Comparison of ENCODE assay signal across 11 cellular contexts in the genomic region with DNA sequence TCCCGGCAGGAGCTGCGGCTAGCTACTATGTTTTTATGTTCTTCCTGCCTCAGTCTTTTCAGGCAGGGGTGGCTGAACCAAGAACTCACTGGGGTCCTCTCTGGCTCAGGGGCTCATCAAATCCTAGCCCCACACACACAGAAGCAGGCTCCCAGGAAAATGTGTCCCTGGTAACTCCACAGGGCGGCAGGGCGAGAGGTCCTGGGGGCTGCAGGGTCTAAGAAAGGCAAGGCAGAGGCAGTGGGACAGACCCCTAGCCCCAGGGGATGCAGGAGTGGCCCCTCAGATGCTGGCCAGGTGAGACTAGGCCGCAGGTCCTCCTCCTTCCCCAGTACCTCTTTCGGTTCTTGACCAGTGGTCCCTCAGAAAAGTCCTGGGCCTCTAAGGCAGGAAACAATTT. TPM values are rescaled to one million over a fixed set of nuclear protein-coding genes. Genes with fewer than 3 reads are reported as not detected.
DNase-seq lines count a peak whose midpoint lies in the region; ATAC-seq and TF ChIP-seq lines count a peak whose summit lies in the region.
"Had no signal": no experiment of that assay in that cellular context is flagged by ENCODE, and none has a peak within 500 bp of the region (broad histone marks: within the 10 kb centered on the region; RNA-seq: fewer than 3 reads in every experiment).

No MANE protein-coding gene starts in this region.

- H3K36me3 ChIP-seq in cardiac muscle cell = peaks cover 10% of the 10 kb centered on the region
- H3K36me3 ChIP-seq in mesenchymal stem cell (ENCODE audit: control insufficient read depth in 1 of 2, insufficient read depth in 2 of 2, low read depth in 1 of 2, low read length in 2 of 2) = peaks cover 75 to 78% of the 10 kb centered on the region in 2 experiments
- H3K36me3 ChIP-seq in upper lobe of left lung = peaks cover 14 to 52% (median 41%) of the 10 kb centered on the region in 4 donors
- no peaks in the 10 kb centered on the region for H3K36me3 ChIP-seq in neural progenitor cell

- H3K4me2 ChIP-seq in mesenchymal stem cell (ENCODE audit: low read length, poor library complexity, severe bottlenecking) (no peak overlapping the region), neural progenitor cell (no peak overlapping the region)

- H2AFZ ChIP-seq in mesenchymal stem cell (ENCODE audit: low read depth, low read length) (no peak overlapping the region), neural progenitor cell (replicated peaks) (no peak overlapping the region)

- peak overlapping the region; percentile 42 to 48 for H3K18ac ChIP-seq in mesenchymal stem cell (ENCODE audit: low read depth in 1 of 2, low read length in 2 of 2)

- TF ChIP-seq CTCF in cardiac muscle cell (IDR thresholded peaks at IDR 0.05; ENCODE audit: low read depth, low read length) (no peak), upper lobe of left lung (IDR thresholded peaks at IDR 0.05) (no peak), neural progenitor cell (IDR thresholded peaks at IDR 0.05) (no peak)

- ATAC-seq in left ventricle myocardium superior (no peak), upper lobe of left lung (ENCODE audit: low FRiP score in 2 of 2) (no peak), GM21619 (IDR thresholded peaks at IDR 0.05; ENCODE audit: unreplicated experiment) (no peak)
- ATAC-seq: body of pancreas had no signal

- no peak overlapping the region for H2BK120ac ChIP-seq in mesenchymal stem cell (ENCODE audit: low read depth, low read length)

- TF ChIP-seq POLR2A in upper lobe of left lung (IDR thresholded peaks at IDR 0.05) = no peak

- no peak overlapping the region for H2AK5ac ChIP-seq in mesenchymal stem cell (ENCODE audit: low read length, severe bottlenecking)

- H4K20me1 ChIP-seq in neural progenitor cell (ENCODE audit: low read depth) = peaks cover 40% of the 10 kb centered on the region

- peak overlapping the region; percentile 81 for H3K27ac Mint-ChIP-seq in activated T-helper 2 cell treated with anti-CD3 and anti-CD28 coated beads, Interferon-gamma antibody, Interleukin-2, Interleukin-4, amounts not matched to agents 10 μg/mL and 5 μg/mL and 100 μg/mL, durations not matched to agents 14 hours and 24 hours and 36 hours
- H3K27ac Mint-ChIP-seq in neural progenitor cell = no peak overlapping the region

- H3K4me3 ChIP-seq in cardiac muscle cell (no peak overlapping the region), mesenchymal stem cell (ENCODE audit: insufficient read depth in 1 of 2, low read depth in 1 of 2, low read length in 2 of 2) (no peak overlapping the region), upper lobe of left lung (no peak overlapping the region), neural progenitor cell (no peak overlapping the region)
- H3K4me3 ChIP-seq: body of pancreas had no signal

- H3K4me1 ChIP-seq in cardiac muscle cell (ENCODE audit: low read depth) = peaks cover 25% of the 10 kb centered on the region
- peaks cover 26% of the 10 kb centered on the region for H3K4me1 ChIP-seq in mesenchymal stem cell (ENCODE audit: control insufficient read depth, insufficient read depth, low read depth, low read length)
- peaks cover 64 to 69% (median 68%) of the 10 kb centered on the region in 4 donors for H3K4me1 ChIP-seq in upper lobe of left lung
- peaks cover 7% of the 10 kb centered on the region for H3K4me1 ChIP-seq in neural progenitor cell

- H3K79me1 ChIP-seq in mesenchymal stem cell (replicated peaks; ENCODE audit: low read length, poor library complexity, severe bottlenecking) = peaks cover 63% of the 10 kb centered on the region

- H3K27ac ChIP-seq in cardiac muscle cell = peak overlapping the region; percentile 25
- H3K27ac ChIP-seq in mesenchymal stem cell (ENCODE audit: low read length, poor library complexity, severe bottlenecking) = no peak overlapping the region
- H3K27ac ChIP-seq in upper lobe of left lung = peak overlapping the region; percentile 70 to 85 (median 76)
- no peak overlapping the region for H3K27ac ChIP-seq in neural progenitor cell

- intact Hi-C loops in left ventricle myocardium superior (cut with micrococcal nuclease) = loop anchor here (5.0 kb wide), 1 partner anchor 71 kb away; no protein-coding TSS in a partner anchor
- intact Hi-C loops in activated T-helper 2 cell treated with anti-CD3 and anti-CD28 coated beads, Interferon-gamma antibody, Interleukin-2, Interleukin-4, amounts not matched to agents 10 μg/mL and 5 μg/mL and 100 μg/mL, durations not matched to agents 14 hours and 24 hours and 36 hours (cut with micrococcal nuclease) = loop anchor here (5.0 kb wide), 1 partner anchor 46 kb away; no protein-coding TSS in a partner anchor

- H3K14ac ChIP-seq in mesenchymal stem cell (ENCODE audit: low read length in 2 of 2) = peak overlapping the region in 1 of 2 experiments; percentile 63

- no peak for DNase-seq in cardiac muscle cell (ENCODE audit: low read depth in 1 of 2, low spot score in 1 of 2)
- DNase-seq in left ventricle myocardium superior = no peak
- DNase-seq in activated T-helper 2 cell treated with anti-CD3 and anti-CD28 coated beads, Interferon-gamma antibody, Interleukin-2, Interleukin-4, amounts not matched to agents 10 μg/mL and 5 μg/mL and 100 μg/mL, durations not matched to agents 14 hours and 24 hours and 36 hours (ENCODE audit: low spot score) = no peak
- DNase-seq in mesenchymal stem cell = no peak
- no peak for DNase-seq in upper lobe of left lung
- no peak for DNase-seq in NK-92 treated with Interleukin-12 subunit alpha and Interleukin-12 subunit beta, amount 100 ng/mL, for 24 hours (lab: John Stamatoyannopoulos, UW)
- no peak for DNase-seq in neural progenitor cell (ENCODE audit: low spot score)
- DNase-seq: HCEC 1CT, NCI-H748 treated with DMSO at 0.1 percent for 48 hours had no signal

- H4K91ac ChIP-seq in mesenchymal stem cell (ENCODE audit: low read length) = peak overlapping the region; percentile 9

- peak overlapping the region; percentile 13 to 28 for H3K4ac ChIP-seq in mesenchymal stem cell (ENCODE audit: low read depth in 1 of 2, low read length in 2 of 2)

- peak overlapping the region in 1 of 2 experiments; percentile 16 for H2BK12ac ChIP-seq in mesenchymal stem cell (ENCODE audit: low read length in 2 of 2)

- no peak overlapping the region for H4K8ac ChIP-seq in mesenchymal stem cell (ENCODE audit: low read length)

- H3K23ac ChIP-seq in mesenchymal stem cell (ENCODE audit: low read length in 2 of 2) = no peak overlapping the region

- TF ChIP-seq EP300 in upper lobe of left lung (IDR thresholded peaks at IDR 0.05) = no peak

- H3K27me3 Mint-ChIP-seq in activated T-helper 2 cell treated with anti-CD3 and anti-CD28 coated beads, Interferon-gamma antibody, Interleukin-2, Interleukin-4, amounts not matched to agents 10 μg/mL and 5 μg/mL and 100 μg/mL, durations not matched to agents 14 hours and 24 hours and 36 hours (ENCODE audit: low read depth) = no peaks in the 10 kb centered on the region
- H3K27me3 Mint-ChIP-seq in neural progenitor cell (ENCODE audit: insufficient read depth, low read depth) = peaks cover 2% of the 10 kb centered on the region

- H3K9me3 ChIP-seq in cardiac muscle cell (ENCODE audit: low read depth) (no peaks in the 10 kb centered on the region), mesenchymal stem cell (ENCODE audit: control insufficient read depth, low read length) (peaks cover 6% of the 10 kb centered on the region), upper lobe of left lung (no peaks in the 10 kb centered on the region), neural progenitor cell (ENCODE audit: low read depth) (no peaks in the 10 kb centered on the region)
- H3K9me3 ChIP-seq: body of pancreas had no signal

- H3K4me3 Mint-ChIP-seq in activated T-helper 2 cell treated with anti-CD3 and anti-CD28 coated beads, Interferon-gamma antibody, Interleukin-2, Interleukin-4, amounts not matched to agents 10 μg/mL and 5 μg/mL and 100 μg/mL, durations not matched to agents 14 hours and 24 hours and 36 hours (ENCODE audit: low read depth) = no peak overlapping the region
- no peak overlapping the region for H3K4me3 Mint-ChIP-seq in neural progenitor cell

- H2BK15ac ChIP-seq in mesenchymal stem cell (ENCODE audit: low read depth, poor library complexity, severe bottlenecking) = no peak overlapping the region

- H3K4me1 Mint-ChIP-seq in activated T-helper 2 cell treated with anti-CD3 and anti-CD28 coated beads, Interferon-gamma antibody, Interleukin-2, Interleukin-4, amounts not matched to agents 10 μg/mL and 5 μg/mL and 100 μg/mL, durations not matched to agents 14 hours and 24 hours and 36 hours (ENCODE audit: low read depth) = peaks cover 41% of the 10 kb centered on the region
- H3K4me1 Mint-ChIP-seq in neural progenitor cell = peaks cover 7% of the 10 kb centered on the region

- H3K9ac ChIP-seq in mesenchymal stem cell (ENCODE audit: low read length) (peak overlapping the region; percentile 7), neural progenitor cell (no peak overlapping the region)

- H3F3A ChIP-seq in neural progenitor cell (ENCODE audit: low read depth) = no peaks in the 10 kb centered on the region

- H3K36me3 Mint-ChIP-seq in activated T-helper 2 cell treated with anti-CD3 and anti-CD28 coated beads, Interferon-gamma antibody, Interleukin-2, Interleukin-4, amounts not matched to agents 10 μg/mL and 5 μg/mL and 100 μg/mL, durations not matched to agents 14 hours and 24 hours and 36 hours (ENCODE audit: low read depth) = peaks cover 78% of the 10 kb centered on the region
- peaks cover 31% of the 10 kb centered on the region for H3K36me3 Mint-ChIP-seq in neural progenitor cell

- H3K79me2 ChIP-seq in neural progenitor cell (ENCODE audit: low read depth) = peaks cover 35% of the 10 kb centered on the region

- no peak overlapping the region for H2BK5ac ChIP-seq in mesenchymal stem cell (ENCODE audit: low read depth, low read length, poor library complexity, severe bottlenecking)

- H3K9me3 Mint-ChIP-seq in activated T-helper 2 cell treated with anti-CD3 and anti-CD28 coated beads, Interferon-gamma antibody, Interleukin-2, Interleukin-4, amounts not matched to agents 10 μg/mL and 5 μg/mL and 100 μg/mL, durations not matched to agents 14 hours and 24 hours and 36 hours = peaks cover 11% of the 10 kb centered on the region
- no peaks in the 10 kb centered on the region for H3K9me3 Mint-ChIP-seq in neural progenitor cell

- H3K27me3 ChIP-seq in cardiac muscle cell (no peaks in the 10 kb centered on the region), mesenchymal stem cell (ENCODE audit: control insufficient read depth in 1 of 2, insufficient read depth in 1 of 2, low read length in 2 of 2) (no peaks in the 10 kb centered on the region), upper lobe of left lung (no peaks in the 10 kb centered on the region), neural progenitor cell (no peaks in the 10 kb centered on the region)
- H3K27me3 ChIP-seq: body of pancreas had no signal

- WGBS in mesenchymal stem cell = 91% methylated on average over 6 of the region's 6 CpGs
- 76 to 77% methylated on average over 4 to 6 of the region's 6 CpGs for WGBS in upper lobe of left lung, 2 donors

RNA-seq across cellular contexts. Expression of a gene that starts 48.9 kb away (rescaled TPM):
- total RNA-seq in cardiac muscle cell = 101 and 121 TPM in 2 replicates
- polyA plus RNA-seq in cardiac muscle cell = 112 and 164 TPM in 2 replicates
- 13.0 TPM for total RNA-seq in left ventricle myocardium superior
- not detected in 2 replicates for total RNA-seq in activated T-helper 2 cell treated with anti-CD3 and anti-CD28 coated beads, Interferon-gamma antibody, Interleukin-2, Interleukin-4, amounts not matched to agents 10 μg/mL and 5 μg/mL and 100 μg/mL, durations not matched to agents 14 hours and 24 hours and 36 hours
- polyA plus RNA-seq in mesenchymal stem cell (2013, experiment 1 of 2) = 0.15 TPM
- 0.27 TPM for polyA plus RNA-seq in mesenchymal stem cell (2013, experiment 2 of 2)
- 10 to 100 TPM in 4 of 6 donors, 1 to 10 TPM in 2; 2.6 to 48.2 (median 16.2) TPM for total RNA-seq in upper lobe of left lung
- 0.43 TPM in 1 of 2 replicates, not detected in the other for total RNA-seq in neural progenitor cell (ENCODE audit: low replicate concordance)

RNA-seq across cellular contexts. Expression of a gene that starts 50.1 kb away (rescaled TPM):
- 43.9 and 53.8 TPM in 2 replicates for total RNA-seq in cardiac muscle cell
- polyA plus RNA-seq in cardiac muscle cell = 73.1 and 78.4 TPM in 2 replicates
- 29.6 TPM for total RNA-seq in left ventricle myocardium superior
- total RNA-seq in activated T-helper 2 cell treated with anti-CD3 and anti-CD28 coated beads, Interferon-gamma antibody, Interleukin-2, Interleukin-4, amounts not matched to agents 10 μg/mL and 5 μg/mL and 100 μg/mL, durations not matched to agents 14 hours and 24 hours and 36 hours = 65.3 and 69.2 TPM in 2 replicates
- polyA plus RNA-seq in mesenchymal stem cell (2013, experiment 1 of 2) = 25.6 TPM
- 26.2 TPM for polyA plus RNA-seq in mesenchymal stem cell (2013, experiment 2 of 2)
- total RNA-seq in upper lobe of left lung = 10 to 100 TPM; 42.3 to 93.2 (median 69.8) TPM
- 17.9 and 44.0 TPM in 2 replicates for total RNA-seq in neural progenitor cell (ENCODE audit: low replicate concordance)

RNA-seq across cellular contexts. Expression of a gene that starts 53.0 kb away (rescaled TPM):
- 10.6 and 14.2 TPM in 2 replicates for total RNA-seq in cardiac muscle cell
- 7.8 and 8.3 TPM in 2 replicates for polyA plus RNA-seq in cardiac muscle cell
- total RNA-seq in left ventricle myocardium superior = 11.4 TPM
- 120 and 129 TPM in 2 replicates for total RNA-seq in activated T-helper 2 cell treated with anti-CD3 and anti-CD28 coated beads, Interferon-gamma antibody, Interleukin-2, Interleukin-4, amounts not matched to agents 10 μg/mL and 5 μg/mL and 100 μg/mL, durations not matched to agents 14 hours and 24 hours and 36 hours
- polyA plus RNA-seq in mesenchymal stem cell (2013, experiment 1 of 2) = 2.0 TPM
- 1.7 TPM for polyA plus RNA-seq in mesenchymal stem cell (2013, experiment 2 of 2)
- total RNA-seq in upper lobe of left lung = 100 to 1,000 TPM in 5 of 6 donors, 10 to 100 TPM in 1; 94.7 to 436 (median 163) TPM
- 6.3 and 19.1 TPM in 2 replicates for total RNA-seq in neural progenitor cell (ENCODE audit: low replicate concordance)

Comparison
In these comparisons a context has a peak if more than half of its experiments do, and no peak if none do; other contexts are left out.
1. H3K27ac ChIP-seq: peak in cardiac muscle cell (single experiment) and upper lobe of left lung (4 of 4); none in mesenchymal stem cell (single experiment) and neural progenitor cell (single experiment).